ENCODE assay signal across 8 cellular contexts in the genomic region with DNA sequence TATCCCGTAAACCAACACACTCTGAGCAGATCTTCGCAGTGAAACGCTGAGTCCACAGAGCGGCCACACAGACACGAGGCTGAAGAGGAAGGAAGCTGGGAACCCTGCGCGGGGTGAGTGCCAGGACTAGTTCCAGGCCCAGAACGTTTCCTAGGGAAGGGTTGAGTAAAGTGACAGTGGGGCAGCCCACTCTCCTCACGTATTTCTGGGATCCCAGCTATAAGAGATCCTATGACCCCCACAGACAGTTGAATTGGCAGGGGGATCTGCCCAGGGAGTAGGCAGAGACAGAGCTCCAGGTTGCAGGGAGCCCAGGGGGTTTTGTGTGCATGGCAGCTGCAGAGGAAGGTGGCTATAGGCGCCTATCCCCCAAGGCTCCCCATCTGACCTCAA. TPM values are rescaled to one million over a fixed set of nuclear protein-coding genes. Genes with fewer than 3 reads are reported as not detected.
DNase-seq lines count a peak whose midpoint lies in the region; ATAC-seq and TF ChIP-seq lines count a peak whose summit lies in the region.

No MANE protein-coding gene starts in this region.

- peak overlapping the region; percentile 96 for H3K4me2 ChIP-seq in Loucy (ENCODE audit: low read depth, low read length, poor library complexity, severe bottlenecking)
- H3K4me2 ChIP-seq in hepatocyte, result peak overlapping the region; percentile 96

- peak; percentile 20 for ATAC-seq in GM21737 (IDR thresholded peaks at IDR 0.05; ENCODE audit: unreplicated experiment)

- peaks cover 5% of the 10 kb centered on the region for H3K4me1 Mint-ChIP-seq in progenitor cell of endocrine pancreas (ENCODE audit: low read depth)

- peak overlapping the region; percentile 99 for H3K27ac Mint-ChIP-seq in progenitor cell of endocrine pancreas

- H3K27me3 Mint-ChIP-seq in progenitor cell of endocrine pancreas, result no peaks in the 10 kb centered on the region

- H3F3A ChIP-seq in Loucy (ENCODE audit: low read depth), result no peaks in the 10 kb centered on the region

- H3K36me3 ChIP-seq in Loucy (ENCODE audit: insufficient read depth, low read length) (no peaks in the 10 kb centered on the region), ascending aorta (no peaks in the 10 kb centered on the region), hepatocyte (replicated peaks; ENCODE audit: insufficient read depth, low read depth) (no peaks in the 10 kb centered on the region)

- H3K9me2 ChIP-seq in Loucy (replicated peaks; ENCODE audit: low read depth, low read length), result no peaks in the 10 kb centered on the region
- H3K9me2 ChIP-seq in hepatocyte (replicated peaks; ENCODE audit: insufficient read depth), result no peaks in the 10 kb centered on the region

- H3K36me3 Mint-ChIP-seq in progenitor cell of endocrine pancreas (ENCODE audit: insufficient read depth), result no peaks in the 10 kb centered on the region

- peak overlapping the region; percentile 85 to 92 for H3K27ac ChIP-seq in ascending aorta
- H3K27ac ChIP-seq in hepatocyte, result peak overlapping the region; percentile 95

- H3K4me3 ChIP-seq in Loucy (ENCODE audit: low read length, poor library complexity, severe bottlenecking), result peak overlapping the region; percentile 87
- peak overlapping the region; percentile 73 to 78 for H3K4me3 ChIP-seq in ascending aorta
- H3K4me3 ChIP-seq in hepatocyte, result peak overlapping the region; percentile 38

- TF ChIP-seq CTCF in Loucy (conservative IDR thresholded peaks at IDR 0.05; ENCODE audit: low read length) (no peak), ascending aorta (IDR thresholded peaks at IDR 0.05) (no peak), hepatocyte (IDR thresholded peaks at IDR 0.05; ENCODE audit: poor library complexity) (no peak), progenitor cell of endocrine pancreas (IDR thresholded peaks at IDR 0.05; ENCODE audit: unreplicated experiment) (no peak)

- H3K9ac ChIP-seq in Loucy (ENCODE audit: low read depth, low read length, poor library complexity, severe bottlenecking), result peak overlapping the region; percentile 87

- H4K20me1 ChIP-seq in Loucy (ENCODE audit: insufficient read depth, low read length, poor library complexity, severe bottlenecking), result no peaks in the 10 kb centered on the region
- H4K20me1 ChIP-seq in hepatocyte (ENCODE audit: insufficient read depth, poor library complexity, severe bottlenecking), result no peaks in the 10 kb centered on the region

- H3K9me3 Mint-ChIP-seq in progenitor cell of endocrine pancreas (ENCODE audit: low read depth), result no peaks in the 10 kb centered on the region

- H2AFZ ChIP-seq in Loucy (ENCODE audit: low read length), result peak overlapping the region; percentile 96
- peak overlapping the region; percentile 88 for H2AFZ ChIP-seq in hepatocyte

- H3K4me1 ChIP-seq in Loucy (ENCODE audit: insufficient read depth, low read length, poor library complexity, severe bottlenecking) (peaks cover 10% of the 10 kb centered on the region), ascending aorta (peaks cover 0 to 10% of the 10 kb centered on the region in 2 donors), hepatocyte (ENCODE audit: insufficient read depth) (peaks cover 6% of the 10 kb centered on the region)

- peak; percentile 12 for DNase-seq in NCI-H146 (lab: John Stamatoyannopoulos, UW)
- DNase-seq in NCI-H146 treated with DMSO at 0.1 percent for 48 hours (lab: John Stamatoyannopoulos, UW; ENCODE audit: unreplicated experiment), result no peak
- peak; percentile 36 to 76 for DNase-seq in ascending aorta (ENCODE audit: low spot score in 2 of 2)
- DNase-seq in hepatocyte (ENCODE audit: low spot score), result peak; percentile 21
- DNase-seq in progenitor cell of endocrine pancreas (ENCODE audit: low spot score, unreplicated experiment), result no peak
- no peak for DNase-seq in SKM-1 (lab: John Stamatoyannopoulos, UW; ENCODE audit: unreplicated experiment)

- intact Hi-C loops in ascending aorta (cut with DNase I), result loop anchor here (2.0 to 5.0 kb wide), 3 partner anchors 48 to 219 kb away; no protein-coding TSS in a partner anchor

- H3K79me2 ChIP-seq in Loucy (ENCODE audit: insufficient read depth, low read length) (0 out of 2 replicates have a peak, but pooled peaks cover 4% of the 10 kb centered on the region), hepatocyte (peaks cover 4% of the 10 kb centered on the region)

- H3K9me3 ChIP-seq in Loucy (ENCODE audit: insufficient read depth, low read depth, low read length) (no peaks in the 10 kb centered on the region), ascending aorta (no peaks in the 10 kb centered on the region), hepatocyte (ENCODE audit: low read depth) (no peaks in the 10 kb centered on the region)

- H3K27me3 ChIP-seq in Loucy (ENCODE audit: insufficient read depth, low read length, poor library complexity, severe bottlenecking) (no peaks in the 10 kb centered on the region), ascending aorta (no peaks in the 10 kb centered on the region), hepatocyte (no peaks in the 10 kb centered on the region)

- 28% methylated on average over 10 of the region's 10 CpGs for WGBS in hepatocyte (ENCODE audit: low lambda C conversion rate, missing lambda C conversion rate)

- peak overlapping the region; percentile 93 for H3K4me3 Mint-ChIP-seq in progenitor cell of endocrine pancreas (ENCODE audit: low read depth)

RNA-seq across cellular contexts. Expression of a gene that starts 51.1 kb away (rescaled TPM):
- total RNA-seq in ascending aorta (47.9 TPM), hepatocyte (23.3 and 25.1 TPM in 2 replicates), progenitor cell of endocrine pancreas (29.7 and 33.4 TPM in 2 replicates)
- 2.3 and 3.8 TPM in 2 replicates for polyA plus RNA-seq in hepatocyte

Comparison
In these comparisons a context has a peak if more than half of its experiments do, and no peak if none do; other contexts are left out.
1. DNase-seq: peak in NCI-H146 (single experiment), ascending aorta (2 of 2) and hepatocyte (single experiment); none in NCI-H146 treated with DMSO at 0.1 percent for 48 hours (single experiment), progenitor cell of endocrine pancreas (single experiment) and SKM-1 (single experiment).
2. Peak in every context shown above with its lines, with median percentiles within 50 percentile points of each other: H3K4me3 ChIP-seq.